In the genomic region with DNA sequence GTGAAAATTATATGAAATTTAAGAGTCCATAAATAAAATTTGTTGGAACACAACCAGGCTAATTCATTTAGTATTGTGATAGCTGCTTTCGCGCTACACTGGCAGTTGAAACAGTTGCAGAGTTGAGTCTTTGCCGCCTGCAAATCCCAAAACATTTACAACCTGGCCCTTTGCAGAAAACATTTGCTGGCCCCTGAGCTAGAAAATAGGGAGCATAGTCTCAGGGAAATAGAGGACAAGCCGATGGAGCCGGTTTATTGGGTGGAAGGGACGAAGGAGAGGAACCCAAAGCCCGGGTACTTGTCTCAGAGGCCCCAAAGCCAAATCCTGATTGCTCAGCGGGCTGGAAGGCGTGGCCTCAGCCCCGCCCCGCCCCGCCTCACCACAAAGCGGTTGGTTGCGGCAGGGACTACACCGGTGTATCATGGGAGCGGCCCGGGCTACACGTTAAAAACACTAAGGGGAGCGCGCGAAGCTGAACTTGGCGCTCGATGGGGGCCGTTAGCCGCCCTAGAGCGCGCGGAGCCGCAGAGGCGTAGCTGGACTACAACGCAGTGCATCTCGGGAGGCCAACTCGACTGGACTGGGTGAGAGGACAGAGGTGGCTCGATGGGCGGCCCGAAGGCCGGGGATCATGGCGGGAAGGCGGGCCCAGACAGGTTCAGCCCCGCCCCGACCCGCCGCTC, we compare ENCODE assay signal across 1 cellular context.
TF ChIP-seq lines count a peak whose summit lies in the region.

No MANE protein-coding gene starts in this region.

TF ChIP-seq in HepG2, 621 proteins besides CTCF, POLR2A, EP300 and RAD21 (continued from another document and continues in another):
- TF ChIP-seq RFX3 (CRISPR knock-in tag; IDR thresholded peaks at IDR 0.05) (no peak), ZBTB42 (CRISPR knock-in tag; IDR thresholded peaks at IDR 0.05) (no peak), ZBTB21 (CRISPR knock-in tag; IDR thresholded peaks at IDR 0.05) (no peak), MEIS1 (CRISPR knock-in tag; IDR thresholded peaks at IDR 0.05; ENCODE audit: borderline replicate concordance) (0 out of 2 replicates have a peak, but pooled peaks have one; percentile 11), SNRNP70 (IDR thresholded peaks at IDR 0.05; ENCODE audit: low read depth, low read length) (no peak), THYN1 (CRISPR knock-in tag; IDR thresholded peaks at IDR 0.05; ENCODE audit: borderline replicate concordance, low read depth) (no peak), NFKBIZ (CRISPR knock-in tag; IDR thresholded peaks at IDR 0.05) (no peak), ZNF317 (CRISPR knock-in tag; IDR thresholded peaks at IDR 0.05) (peak; percentile 76; the same call in 1 of the 2 replicates), HNRNPK (IDR thresholded peaks at IDR 0.05; ENCODE audit: low read depth, low read length, poor library complexity, severe bottlenecking) (no peak), HOXA9 (CRISPR knock-in tag; IDR thresholded peaks at IDR 0.05; ENCODE audit: borderline replicate concordance) (no peak), PAF1 (CRISPR knock-in tag; IDR thresholded peaks at IDR 0.05) (no peak), SAFB2 (CRISPR knock-in tag; IDR thresholded peaks at IDR 0.05; ENCODE audit: borderline replicate concordance, low read depth) (no peak), ATF7 (IDR thresholded peaks at IDR 0.05) (no peak), ATF7 (CRISPR knock-in tag; IDR thresholded peaks at IDR 0.05) (no peak), MAFG (CRISPR knock-in tag; IDR thresholded peaks at IDR 0.05) (no peak), GABPB1 (CRISPR knock-in tag; IDR thresholded peaks at IDR 0.05) (peak; percentile 75; the same call in 1 of the 2 replicates), MYC (CRISPR knock-in tag; IDR thresholded peaks at IDR 0.05; ENCODE audit: borderline replicate concordance) (no peak; the same call in 1 of the 2 replicates)
- TF ChIP-seq, protein P1, sequence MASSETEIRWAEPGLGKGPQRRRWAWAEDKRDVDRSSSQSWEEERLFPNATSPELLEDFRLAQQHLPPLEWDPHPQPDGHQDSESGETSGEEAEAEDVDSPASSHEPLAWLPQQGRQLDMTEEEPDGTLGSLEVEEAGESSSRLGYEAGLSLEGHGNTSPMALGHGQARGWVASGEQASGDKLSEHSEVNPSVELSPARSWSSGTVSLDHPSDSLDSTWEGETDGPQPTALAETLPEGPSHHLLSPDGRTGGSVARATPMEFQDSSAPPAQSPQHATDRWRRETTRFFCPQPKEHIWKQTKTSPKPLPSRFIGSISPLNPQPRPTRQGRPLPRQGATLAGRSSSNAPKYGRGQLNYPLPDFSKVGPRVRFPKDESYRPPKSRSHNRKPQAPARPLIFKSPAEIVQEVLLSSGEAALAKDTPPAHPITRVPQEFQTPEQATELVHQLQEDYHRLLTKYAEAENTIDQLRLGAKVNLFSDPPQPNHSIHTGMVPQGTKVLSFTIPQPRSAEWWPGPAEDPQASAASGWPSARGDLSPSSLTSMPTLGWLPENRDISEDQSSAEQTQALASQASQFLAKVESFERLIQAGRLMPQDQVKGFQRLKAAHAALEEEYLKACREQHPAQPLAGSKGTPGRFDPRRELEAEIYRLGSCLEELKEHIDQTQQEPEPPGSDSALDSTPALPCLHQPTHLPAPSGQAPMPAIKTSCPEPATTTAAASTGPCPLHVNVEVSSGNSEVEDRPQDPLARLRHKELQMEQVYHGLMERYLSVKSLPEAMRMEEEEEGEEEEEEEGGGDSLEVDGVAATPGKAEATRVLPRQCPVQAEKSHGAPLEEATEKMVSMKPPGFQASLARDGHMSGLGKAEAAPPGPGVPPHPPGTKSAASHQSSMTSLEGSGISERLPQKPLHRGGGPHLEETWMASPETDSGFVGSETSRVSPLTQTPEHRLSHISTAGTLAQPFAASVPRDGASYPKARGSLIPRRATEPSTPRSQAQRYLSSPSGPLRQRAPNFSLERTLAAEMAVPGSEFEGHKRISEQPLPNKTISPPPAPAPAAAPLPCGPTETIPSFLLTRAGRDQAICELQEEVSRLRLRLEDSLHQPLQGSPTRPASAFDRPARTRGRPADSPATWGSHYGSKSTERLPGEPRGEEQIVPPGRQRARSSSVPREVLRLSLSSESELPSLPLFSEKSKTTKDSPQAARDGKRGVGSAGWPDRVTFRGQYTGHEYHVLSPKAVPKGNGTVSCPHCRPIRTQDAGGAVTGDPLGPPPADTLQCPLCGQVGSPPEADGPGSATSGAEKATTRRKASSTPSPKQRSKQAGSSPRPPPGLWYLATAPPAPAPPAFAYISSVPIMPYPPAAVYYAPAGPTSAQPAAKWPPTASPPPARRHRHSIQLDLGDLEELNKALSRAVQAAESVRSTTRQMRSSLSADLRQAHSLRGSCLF (CRISPR knock-in tag; IDR thresholded peaks at IDR 0.05; ENCODE audit: borderline replicate concordance): no peak; the same call in 1 of the 2 replicates
- TF ChIP-seq, protein P2, sequence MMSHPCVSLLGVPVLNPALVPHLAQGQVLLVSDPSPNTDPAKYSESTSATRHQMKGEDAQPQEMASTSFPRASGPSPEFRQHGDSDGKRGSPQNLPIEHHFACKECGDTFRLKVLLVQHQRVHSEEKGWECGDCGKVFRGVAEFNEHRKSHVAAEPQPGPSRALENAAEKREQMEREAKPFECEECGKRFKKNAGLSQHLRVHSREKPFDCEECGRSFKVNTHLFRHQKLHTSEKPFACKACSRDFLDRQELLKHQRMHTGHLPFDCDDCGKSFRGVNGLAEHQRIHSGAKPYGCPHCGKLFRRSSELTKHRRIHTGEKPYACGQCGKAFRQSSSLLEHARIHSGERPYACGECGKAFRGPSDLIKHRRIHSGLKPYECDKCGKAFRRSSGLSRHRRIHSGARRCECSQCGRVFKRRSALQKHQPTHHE (CRISPR knock-in tag; IDR thresholded peaks at IDR 0.05; ENCODE audit: borderline replicate concordance): no peak
- TF ChIP-seq, protein P3, sequence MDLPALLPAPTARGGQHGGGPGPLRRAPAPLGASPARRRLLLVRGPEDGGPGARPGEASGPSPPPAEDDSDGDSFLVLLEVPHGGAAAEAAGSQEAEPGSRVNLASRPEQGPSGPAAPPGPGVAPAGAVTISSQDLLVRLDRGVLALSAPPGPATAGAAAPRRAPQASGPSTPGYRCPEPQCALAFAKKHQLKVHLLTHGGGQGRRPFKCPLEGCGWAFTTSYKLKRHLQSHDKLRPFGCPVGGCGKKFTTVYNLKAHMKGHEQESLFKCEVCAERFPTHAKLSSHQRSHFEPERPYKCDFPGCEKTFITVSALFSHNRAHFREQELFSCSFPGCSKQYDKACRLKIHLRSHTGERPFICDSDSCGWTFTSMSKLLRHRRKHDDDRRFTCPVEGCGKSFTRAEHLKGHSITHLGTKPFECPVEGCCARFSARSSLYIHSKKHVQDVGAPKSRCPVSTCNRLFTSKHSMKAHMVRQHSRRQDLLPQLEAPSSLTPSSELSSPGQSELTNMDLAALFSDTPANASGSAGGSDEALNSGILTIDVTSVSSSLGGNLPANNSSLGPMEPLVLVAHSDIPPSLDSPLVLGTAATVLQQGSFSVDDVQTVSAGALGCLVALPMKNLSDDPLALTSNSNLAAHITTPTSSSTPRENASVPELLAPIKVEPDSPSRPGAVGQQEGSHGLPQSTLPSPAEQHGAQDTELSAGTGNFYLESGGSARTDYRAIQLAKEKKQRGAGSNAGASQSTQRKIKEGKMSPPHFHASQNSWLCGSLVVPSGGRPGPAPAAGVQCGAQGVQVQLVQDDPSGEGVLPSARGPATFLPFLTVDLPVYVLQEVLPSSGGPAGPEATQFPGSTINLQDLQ (CRISPR knock-in tag; IDR thresholded peaks at IDR 0.05): no peak
- TF ChIP-seq, protein P4, sequence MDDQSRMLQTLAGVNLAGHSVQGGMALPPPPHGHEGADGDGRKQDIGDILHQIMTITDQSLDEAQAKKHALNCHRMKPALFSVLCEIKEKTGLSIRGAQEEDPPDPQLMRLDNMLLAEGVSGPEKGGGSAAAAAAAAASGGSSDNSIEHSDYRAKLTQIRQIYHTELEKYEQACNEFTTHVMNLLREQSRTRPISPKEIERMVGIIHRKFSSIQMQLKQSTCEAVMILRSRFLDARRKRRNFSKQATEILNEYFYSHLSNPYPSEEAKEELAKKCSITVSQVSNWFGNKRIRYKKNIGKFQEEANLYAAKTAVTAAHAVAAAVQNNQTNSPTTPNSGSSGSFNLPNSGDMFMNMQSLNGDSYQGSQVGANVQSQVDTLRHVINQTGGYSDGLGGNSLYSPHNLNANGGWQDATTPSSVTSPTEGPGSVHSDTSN (CRISPR knock-in tag; IDR thresholded peaks at IDR 0.05; ENCODE audit: borderline replicate concordance): no peak
- TF ChIP-seq, protein P5, sequence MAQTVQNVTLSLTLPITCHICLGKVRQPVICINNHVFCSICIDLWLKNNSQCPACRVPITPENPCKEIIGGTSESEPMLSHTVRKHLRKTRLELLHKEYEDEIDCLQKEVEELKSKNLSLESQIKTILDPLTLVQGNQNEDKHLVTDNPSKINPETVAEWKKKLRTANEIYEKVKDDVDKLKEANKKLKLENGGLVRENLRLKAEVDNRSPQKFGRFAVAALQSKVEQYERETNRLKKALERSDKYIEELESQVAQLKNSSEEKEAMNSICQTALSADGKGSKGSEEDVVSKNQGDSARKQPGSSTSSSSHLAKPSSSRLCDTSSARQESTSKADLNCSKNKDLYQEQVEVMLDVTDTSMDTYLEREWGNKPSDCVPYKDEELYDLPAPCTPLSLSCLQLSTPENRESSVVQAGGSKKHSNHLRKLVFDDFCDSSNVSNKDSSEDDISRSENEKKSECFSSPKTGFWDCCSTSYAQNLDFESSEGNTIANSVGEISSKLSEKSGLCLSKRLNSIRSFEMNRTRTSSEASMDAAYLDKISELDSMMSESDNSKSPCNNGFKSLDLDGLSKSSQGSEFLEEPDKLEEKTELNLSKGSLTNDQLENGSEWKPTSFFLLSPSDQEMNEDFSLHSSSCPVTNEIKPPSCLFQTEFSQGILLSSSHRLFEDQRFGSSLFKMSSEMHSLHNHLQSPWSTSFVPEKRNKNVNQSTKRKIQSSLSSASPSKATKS (CRISPR knock-in tag; IDR thresholded peaks at IDR 0.05): no peak
- TF ChIP-seq, protein P6, sequence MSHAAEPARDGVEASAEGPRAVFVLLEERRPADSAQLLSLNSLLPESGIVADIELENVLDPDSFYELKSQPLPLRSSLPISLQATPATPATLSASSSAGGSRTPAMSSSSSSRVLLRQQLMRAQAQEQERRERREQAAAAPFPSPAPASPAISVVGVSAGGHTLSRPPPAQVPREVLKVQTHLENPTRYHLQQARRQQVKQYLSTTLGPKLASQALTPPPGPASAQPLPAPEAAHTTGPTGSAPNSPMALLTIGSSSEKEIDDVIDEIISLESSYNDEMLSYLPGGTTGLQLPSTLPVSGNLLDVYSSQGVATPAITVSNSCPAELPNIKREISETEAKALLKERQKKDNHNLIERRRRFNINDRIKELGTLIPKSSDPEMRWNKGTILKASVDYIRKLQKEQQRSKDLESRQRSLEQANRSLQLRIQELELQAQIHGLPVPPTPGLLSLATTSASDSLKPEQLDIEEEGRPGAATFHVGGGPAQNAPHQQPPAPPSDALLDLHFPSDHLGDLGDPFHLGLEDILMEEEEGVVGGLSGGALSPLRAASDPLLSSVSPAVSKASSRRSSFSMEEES (CRISPR knock-in tag; IDR thresholded peaks at IDR 0.05): peak; percentile 44; the same call in 1 of the 2 replicates
- TF ChIP-seq, protein P7, sequence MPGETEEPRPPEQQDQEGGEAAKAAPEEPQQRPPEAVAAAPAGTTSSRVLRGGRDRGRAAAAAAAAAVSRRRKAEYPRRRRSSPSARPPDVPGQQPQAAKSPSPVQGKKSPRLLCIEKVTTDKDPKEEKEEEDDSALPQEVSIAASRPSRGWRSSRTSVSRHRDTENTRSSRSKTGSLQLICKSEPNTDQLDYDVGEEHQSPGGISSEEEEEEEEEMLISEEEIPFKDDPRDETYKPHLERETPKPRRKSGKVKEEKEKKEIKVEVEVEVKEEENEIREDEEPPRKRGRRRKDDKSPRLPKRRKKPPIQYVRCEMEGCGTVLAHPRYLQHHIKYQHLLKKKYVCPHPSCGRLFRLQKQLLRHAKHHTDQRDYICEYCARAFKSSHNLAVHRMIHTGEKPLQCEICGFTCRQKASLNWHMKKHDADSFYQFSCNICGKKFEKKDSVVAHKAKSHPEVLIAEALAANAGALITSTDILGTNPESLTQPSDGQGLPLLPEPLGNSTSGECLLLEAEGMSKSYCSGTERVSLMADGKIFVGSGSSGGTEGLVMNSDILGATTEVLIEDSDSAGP (CRISPR knock-in tag; IDR thresholded peaks at IDR 0.05; ENCODE audit: borderline replicate concordance): peak; percentile 52; the same call in 1 of the 2 replicates
- TF ChIP-seq, protein P8, sequence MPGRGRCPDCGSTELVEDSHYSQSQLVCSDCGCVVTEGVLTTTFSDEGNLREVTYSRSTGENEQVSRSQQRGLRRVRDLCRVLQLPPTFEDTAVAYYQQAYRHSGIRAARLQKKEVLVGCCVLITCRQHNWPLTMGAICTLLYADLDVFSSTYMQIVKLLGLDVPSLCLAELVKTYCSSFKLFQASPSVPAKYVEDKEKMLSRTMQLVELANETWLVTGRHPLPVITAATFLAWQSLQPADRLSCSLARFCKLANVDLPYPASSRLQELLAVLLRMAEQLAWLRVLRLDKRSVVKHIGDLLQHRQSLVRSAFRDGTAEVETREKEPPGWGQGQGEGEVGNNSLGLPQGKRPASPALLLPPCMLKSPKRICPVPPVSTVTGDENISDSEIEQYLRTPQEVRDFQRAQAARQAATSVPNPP (CRISPR knock-in tag; IDR thresholded peaks at IDR 0.05): no peak
- TF ChIP-seq, protein P9, sequence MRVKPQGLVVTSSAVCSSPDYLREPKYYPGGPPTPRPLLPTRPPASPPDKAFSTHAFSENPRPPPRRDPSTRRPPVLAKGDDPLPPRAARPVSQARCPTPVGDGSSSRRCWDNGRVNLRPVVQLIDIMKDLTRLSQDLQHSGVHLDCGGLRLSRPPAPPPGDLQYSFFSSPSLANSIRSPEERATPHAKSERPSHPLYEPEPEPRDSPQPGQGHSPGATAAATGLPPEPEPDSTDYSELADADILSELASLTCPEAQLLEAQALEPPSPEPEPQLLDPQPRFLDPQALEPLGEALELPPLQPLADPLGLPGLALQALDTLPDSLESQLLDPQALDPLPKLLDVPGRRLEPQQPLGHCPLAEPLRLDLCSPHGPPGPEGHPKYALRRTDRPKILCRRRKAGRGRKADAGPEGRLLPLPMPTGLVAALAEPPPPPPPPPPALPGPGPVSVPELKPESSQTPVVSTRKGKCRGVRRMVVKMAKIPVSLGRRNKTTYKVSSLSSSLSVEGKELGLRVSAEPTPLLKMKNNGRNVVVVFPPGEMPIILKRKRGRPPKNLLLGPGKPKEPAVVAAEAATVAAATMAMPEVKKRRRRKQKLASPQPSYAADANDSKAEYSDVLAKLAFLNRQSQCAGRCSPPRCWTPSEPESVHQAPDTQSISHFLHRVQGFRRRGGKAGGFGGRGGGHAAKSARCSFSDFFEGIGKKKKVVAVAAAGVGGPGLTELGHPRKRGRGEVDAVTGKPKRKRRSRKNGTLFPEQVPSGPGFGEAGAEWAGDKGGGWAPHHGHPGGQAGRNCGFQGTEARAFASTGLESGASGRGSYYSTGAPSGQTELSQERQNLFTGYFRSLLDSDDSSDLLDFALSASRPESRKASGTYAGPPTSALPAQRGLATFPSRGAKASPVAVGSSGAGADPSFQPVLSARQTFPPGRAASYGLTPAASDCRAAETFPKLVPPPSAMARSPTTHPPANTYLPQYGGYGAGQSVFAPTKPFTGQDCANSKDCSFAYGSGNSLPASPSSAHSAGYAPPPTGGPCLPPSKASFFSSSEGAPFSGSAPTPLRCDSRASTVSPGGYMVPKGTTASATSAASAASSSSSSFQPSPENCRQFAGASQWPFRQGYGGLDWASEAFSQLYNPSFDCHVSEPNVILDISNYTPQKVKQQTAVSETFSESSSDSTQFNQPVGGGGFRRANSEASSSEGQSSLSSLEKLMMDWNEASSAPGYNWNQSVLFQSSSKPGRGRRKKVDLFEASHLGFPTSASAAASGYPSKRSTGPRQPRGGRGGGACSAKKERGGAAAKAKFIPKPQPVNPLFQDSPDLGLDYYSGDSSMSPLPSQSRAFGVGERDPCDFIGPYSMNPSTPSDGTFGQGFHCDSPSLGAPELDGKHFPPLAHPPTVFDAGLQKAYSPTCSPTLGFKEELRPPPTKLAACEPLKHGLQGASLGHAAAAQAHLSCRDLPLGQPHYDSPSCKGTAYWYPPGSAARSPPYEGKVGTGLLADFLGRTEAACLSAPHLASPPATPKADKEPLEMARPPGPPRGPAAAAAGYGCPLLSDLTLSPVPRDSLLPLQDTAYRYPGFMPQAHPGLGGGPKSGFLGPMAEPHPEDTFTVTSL (CRISPR knock-in tag; IDR thresholded peaks at IDR 0.05; ENCODE audit: borderline replicate concordance): no peak
